In the genomic region with DNA sequence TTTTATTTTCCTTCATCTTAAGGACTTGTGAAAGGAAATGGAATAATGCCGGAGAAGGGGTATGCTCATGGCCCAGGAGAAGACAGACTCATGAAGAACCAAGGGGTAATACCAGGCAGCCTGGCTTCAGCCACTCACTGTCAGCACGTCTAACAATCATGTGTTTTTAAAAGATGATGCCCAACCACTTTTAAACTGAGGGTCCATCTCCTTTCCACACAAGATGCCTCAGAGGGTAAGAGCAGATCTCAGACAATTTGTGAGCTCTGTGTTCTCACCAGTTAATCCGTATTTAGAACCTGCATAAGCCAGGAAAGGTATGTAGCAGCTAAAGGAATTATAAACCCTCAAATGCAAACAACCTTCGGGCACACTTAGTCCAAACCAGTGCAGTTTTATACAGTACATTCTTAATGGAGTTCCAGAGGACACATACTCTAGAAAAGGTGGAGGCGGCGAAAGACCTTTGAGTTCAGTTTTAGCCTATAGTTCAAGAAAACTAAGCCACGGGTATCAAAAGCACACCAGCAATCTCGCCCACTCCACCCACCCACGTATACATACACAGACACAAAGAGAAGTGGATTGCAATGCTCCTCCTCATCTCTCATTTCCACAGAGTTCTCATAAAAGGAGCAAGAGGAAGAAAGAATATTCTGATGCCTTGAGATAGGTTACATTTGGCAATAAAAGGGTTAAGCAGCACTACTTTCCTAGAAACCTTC, we compare ENCODE assay signal across 10 cellular contexts. TPM values are rescaled to one million over a fixed set of nuclear protein-coding genes. Genes with fewer than 3 reads are reported as not detected.
A peak's percentile ranks its signal among the peaks of the same experiment; 100 is the strongest.
DNase-seq lines count a peak whose midpoint lies in the region; ATAC-seq and TF ChIP-seq lines count a peak whose summit lies in the region.
"Had no signal": no experiment of that assay in that cellular context is flagged by ENCODE, and none has a peak within 500 bp of the region (broad histone marks: within the 10 kb centered on the region; RNA-seq: fewer than 3 reads in every experiment).

No MANE protein-coding gene starts in this region.

- H3K9me3 ChIP-seq in Karpas-422 (ENCODE audit: low read length): no peaks in the 10 kb centered on the region

- no TSS peak for BruUV-seq in MCF 10A (replicated peaks; lab: Mats Ljungman, UMichigan)

- POLR2A ChIA-PET in MCF 10A (lab: Yijun Ruan, JAX): interaction anchor here (0.6 to 15.9 kb wide), 17 partner anchors 13 to 1473 kb away, joined by 3 to 385 read pairs (median 5); partner anchors contain the start of genes ARAP3, HDAC3, RELL2 and RNF14

- peak overlapping the region; percentile 87 for H3K4me2 ChIP-seq in Karpas-422 (ENCODE audit: low read depth, low read length, poor library complexity, severe bottlenecking)

- H3K4me3 Mint-ChIP-seq in MCF 10A (ENCODE audit: unreplicated experiment) (peak overlapping the region; percentile 96), neural crest cell (peak overlapping the region; percentile 97)

- peaks cover 58% of the 10 kb centered on the region for H3K4me1 ChIP-seq in Karpas-422 (ENCODE audit: low read length)

- TF ChIP-seq CTCF in GM06990 (IDR thresholded peaks at IDR 0.05; ENCODE audit: insufficient read depth, low read length, poor library complexity, severe bottlenecking): no peak
- TF ChIP-seq CTCF in MCF 10A (IDR thresholded peaks at IDR 0.05; ENCODE audit: unreplicated experiment): no peak
- TF ChIP-seq CTCF in neural crest cell (conservative IDR thresholded peaks at IDR 0.05): no peak

- H3K36me3 ChIP-seq in GM06990 (ENCODE audit: control insufficient read depth, insufficient read depth, low read length) (peaks cover 2% of the 10 kb centered on the region; the same call in 1 of the 2 replicates), Karpas-422 (ENCODE audit: insufficient read depth, low read length) (peaks cover 32% of the 10 kb centered on the region; the same call in 1 of the 2 replicates)

- peak overlapping the region; percentile 99 for H3K27ac Mint-ChIP-seq in MCF 10A (ENCODE audit: low read depth, unreplicated experiment)
- no peak overlapping the region for H3K27ac Mint-ChIP-seq in neural crest cell (ENCODE audit: unreplicated experiment)

- intact Hi-C loops in MCF 10A (cut with micrococcal nuclease): no loop called here

- CTCF ChIA-PET in MCF 10A (lab: Yijun Ruan, JAX): interaction anchor here (0.5 to 17.3 kb wide), 11 partner anchors 8 to 418 kb away, joined by 3 to 465 read pairs (median 7); partner anchors contain the start of gene PCDHGA7

- no peak for ATAC-seq in GM19351 (IDR thresholded peaks at IDR 0.05; ENCODE audit: unreplicated experiment)

- peak overlapping the region; percentile 76 for H3K27ac ChIP-seq in Karpas-422 (ENCODE audit: low read length)

- H3K79me2 ChIP-seq in Karpas-422 (ENCODE audit: low read length): peaks cover 71% of the 10 kb centered on the region

- H3K9me3 Mint-ChIP-seq in MCF 10A (ENCODE audit: unreplicated experiment) (no peaks in the 10 kb centered on the region), neural crest cell (no peaks in the 10 kb centered on the region)

- no peaks in the 10 kb centered on the region for H3K9me2 ChIP-seq in Karpas-422 (replicated peaks; ENCODE audit: insufficient read depth, low read length)

- no peak overlapping the region for H2AFZ ChIP-seq in Karpas-422 (ENCODE audit: low read length)

- no peaks in the 10 kb centered on the region for H3K27me3 Mint-ChIP-seq in MCF 10A (ENCODE audit: insufficient read depth, unreplicated experiment)
- H3K27me3 Mint-ChIP-seq in neural crest cell (ENCODE audit: low read depth): no peaks in the 10 kb centered on the region

- no peaks in the 10 kb centered on the region for H3K27me3 ChIP-seq in GM06990 (replicated peaks; ENCODE audit: control insufficient read depth, insufficient read depth, low read length)
- H3K27me3 ChIP-seq in Karpas-422 (ENCODE audit: low read length): no peaks in the 10 kb centered on the region

- DNase-seq in GM06990 (ENCODE audit: extremely low read depth, insufficient read length): no peak
- DNase-seq in Karpas-422: peak; percentile 46
- no peak for DNase-seq in MCF 10A (ENCODE audit: unreplicated experiment)
- DNase-seq in neural crest cell (ENCODE audit: low read depth, low spot score): no peak
- DNase-seq in NCI-H1092 treated with DMSO at 0.1 percent for 48 hours (lab: John Stamatoyannopoulos, UW): no peak
- no peak for DNase-seq in NCI-H1417 (lab: John Stamatoyannopoulos, UW)
- no peak for DNase-seq in cerebellum (ENCODE audit: low spot score)
- DNase-seq: Right ventricle myocardium superior, small intestine had no signal

- H4K20me1 ChIP-seq in Karpas-422 (ENCODE audit: insufficient read depth, low read depth, low read length): peaks cover 3% of the 10 kb centered on the region; the same call in 1 of the 2 replicates

- H3K4me1 Mint-ChIP-seq in MCF 10A (ENCODE audit: insufficient read depth, unreplicated experiment) (peaks cover 42% of the 10 kb centered on the region), neural crest cell (peaks cover 36% of the 10 kb centered on the region)

- H3K36me3 Mint-ChIP-seq in MCF 10A (ENCODE audit: insufficient read depth, unreplicated experiment) (peaks cover 52% of the 10 kb centered on the region), neural crest cell (ENCODE audit: low read depth) (no peaks in the 10 kb centered on the region)

- H3K9ac ChIP-seq in Karpas-422 (ENCODE audit: low read length): peak overlapping the region; percentile 84

- peak overlapping the region; percentile 81 for H3K4me3 ChIP-seq in GM06990 (replicated peaks; ENCODE audit: low read depth, low read length)
- H3K4me3 ChIP-seq in Karpas-422 (ENCODE audit: low read length): peak overlapping the region; percentile 71

RNA-seq across cellular contexts. Expression of gene DIAPH1, which starts 2.6 kb away (rescaled TPM):
- total RNA-seq in Karpas-422 (2014; rRNA removed; shearing (Covaris generic); ENCODE audit: low replicate concordance): 147 and 181 TPM in 2 replicates
- 203 and 228 TPM in 2 replicates for total RNA-seq in MCF 10A (2022)
- total RNA-seq in neural crest cell: 86.3 and 99.1 TPM in 2 replicates
- total RNA-seq in cerebellum: 20.7 TPM

RNA-seq across cellular contexts. Expression of gene HDAC3, which starts 20.5 kb away (rescaled TPM):
- 96.0 and 128 TPM in 2 replicates for total RNA-seq in Karpas-422 (2014; rRNA removed; shearing (Covaris generic); ENCODE audit: low replicate concordance)
- 83.5 and 85.6 TPM in 2 replicates for total RNA-seq in MCF 10A (2022)
- 110 and 114 TPM in 2 replicates for total RNA-seq in neural crest cell
- total RNA-seq in cerebellum: 56.3 TPM

RNA-seq across cellular contexts. Expression of gene RELL2, which starts 20.6 kb away (rescaled TPM):
- total RNA-seq in Karpas-422 (2014; rRNA removed; shearing (Covaris generic); ENCODE audit: low replicate concordance): 20.4 and 48.3 TPM in 2 replicates
- 12.5 and 13.3 TPM in 2 replicates for total RNA-seq in MCF 10A (2022)
- 6.5 and 6.9 TPM in 2 replicates for total RNA-seq in neural crest cell
- 8.0 TPM for total RNA-seq in cerebellum

RNA-seq across cellular contexts. Expression of gene FCHSD1, which starts 35.1 kb away (rescaled TPM):
- 14.6 and 19.3 TPM in 2 replicates for total RNA-seq in Karpas-422 (2014; rRNA removed; shearing (Covaris generic); ENCODE audit: low replicate concordance)
- total RNA-seq in MCF 10A (2022): 21.2 and 22.1 TPM in 2 replicates
- total RNA-seq in neural crest cell: 20.4 and 20.6 TPM in 2 replicates
- total RNA-seq in cerebellum: 4.2 TPM
